Comparison of ENCODE assay signal across 11 cellular contexts in genomic region chr20:49397525-49397924, GRCh38.
DNase-seq lines count a peak whose midpoint lies in the region; ATAC-seq lines count a peak whose summit lies in the region.
"Had no signal": no experiment of that assay in that cellular context is flagged by ENCODE, and none has a peak within 500 bp of the region (broad histone marks: within the 10 kb centered on the region; RNA-seq: fewer than 3 reads in every experiment).

No MANE protein-coding gene starts in this region.

- DNase-seq in AG08395 (ENCODE audit: low spot score) (peak; percentile 74), HS-27A (ENCODE audit: low read depth) (peak; percentile 85), islet precursor cell (peak; percentile 91), NCI-H146 treated with DMSO at 0.1 percent for 48 hours (lab: John Stamatoyannopoulos, UW; ENCODE audit: unreplicated experiment) (no peak), RPMI8226 (no peak)
- no peak for DNase-seq in stimulated activated CD4-positive, alpha-beta T cell treated with anti-CD3 and anti-CD28 coated beads, Interleukin-12 subunit alpha, Interleukin-12 subunit beta, amount 100 ng/mL, for 4 hours
- DNase-seq in activated CD4-positive, alpha-beta memory T cell treated with anti-CD3 and anti-CD28 coated beads, Interleukin-2, amount 10 ng/mL, durations not matched to agents 7 days and 5 days = no peak
- DNase-seq: NCI-H1417 had no signal

- H3K4me1 Mint-ChIP-seq in activated T-helper 17 cell treated with anti-CD3 and anti-CD28 coated beads, Interleukin-2, amount 50 U/mL, for 72 hours = no peaks in the 10 kb centered on the region
- H3K4me1 Mint-ChIP-seq in activated CD4-positive, alpha-beta memory T cell treated with anti-CD3 and anti-CD28 coated beads, Interleukin-2, amount 10 ng/mL, durations not matched to agents 7 days and 5 days = no peaks in the 10 kb centered on the region

- CTCF ChIA-PET in activated CD4-positive, alpha-beta memory T cell treated with anti-CD3 and anti-CD28 coated beads, Interleukin-2, amount 10 ng/mL, durations not matched to agents 7 days and 5 days (lab: Charles Lee) = no interaction called here

- H3K27me3 Mint-ChIP-seq in activated T-helper 17 cell treated with anti-CD3 and anti-CD28 coated beads, Interleukin-2, amount 50 U/mL, for 72 hours = peaks cover 25% of the 10 kb centered on the region
- H3K27me3 Mint-ChIP-seq in activated CD4-positive, alpha-beta memory T cell treated with anti-CD3 and anti-CD28 coated beads, Interleukin-2, amount 10 ng/mL, durations not matched to agents 7 days and 5 days = peaks cover 17% of the 10 kb centered on the region

- POLR2A ChIA-PET in activated CD4-positive, alpha-beta memory T cell treated with anti-CD3 and anti-CD28 coated beads, Interleukin-2, amount 10 ng/mL, durations not matched to agents 7 days and 5 days (lab: Charles Lee) = no interaction called here

- H3K4me3 Mint-ChIP-seq in activated T-helper 17 cell treated with anti-CD3 and anti-CD28 coated beads, Interleukin-2, amount 50 U/mL, for 72 hours = no peak overlapping the region
- H3K4me3 Mint-ChIP-seq in activated CD4-positive, alpha-beta memory T cell treated with anti-CD3 and anti-CD28 coated beads, Interleukin-2, amount 10 ng/mL, durations not matched to agents 7 days and 5 days = no peak overlapping the region
- H3K4me3 Mint-ChIP-seq: dendritic cell treated with granulocyte-macrophage colony-stimulating factor and Interleukin-4, amounts not matched to agents 40 ng/mL and 50 ng/mL, for 4 days; WTC11 had no signal

- no peaks in the 10 kb centered on the region for H3K36me3 Mint-ChIP-seq in activated T-helper 17 cell treated with anti-CD3 and anti-CD28 coated beads, Interleukin-2, amount 50 U/mL, for 72 hours (ENCODE audit: low read depth)
- no peaks in the 10 kb centered on the region for H3K36me3 Mint-ChIP-seq in activated CD4-positive, alpha-beta memory T cell treated with anti-CD3 and anti-CD28 coated beads, Interleukin-2, amount 10 ng/mL, durations not matched to agents 7 days and 5 days (ENCODE audit: low read depth)
- H3K36me3 Mint-ChIP-seq: WTC11 had no signal

- peak; percentile 29 for ATAC-seq in activated T-helper 17 cell treated with anti-CD3 and anti-CD28 coated beads, Interleukin-2, amount 50 U/mL, for 72 hours (replicated peaks)
- ATAC-seq: WTC11 had no signal

- no peak overlapping the region for H3K27ac Mint-ChIP-seq in activated T-helper 17 cell treated with anti-CD3 and anti-CD28 coated beads, Interleukin-2, amount 50 U/mL, for 72 hours
- no peak overlapping the region for H3K27ac Mint-ChIP-seq in activated CD4-positive, alpha-beta memory T cell treated with anti-CD3 and anti-CD28 coated beads, Interleukin-2, amount 10 ng/mL, durations not matched to agents 7 days and 5 days
- H3K27ac Mint-ChIP-seq: dendritic cell treated with granulocyte-macrophage colony-stimulating factor and Interleukin-4, amounts not matched to agents 40 ng/mL and 50 ng/mL, for 4 days; WTC11 had no signal

- H3K9me3 Mint-ChIP-seq in activated T-helper 17 cell treated with anti-CD3 and anti-CD28 coated beads, Interleukin-2, amount 50 U/mL, for 72 hours = no peaks in the 10 kb centered on the region
- H3K9me3 Mint-ChIP-seq in activated CD4-positive, alpha-beta memory T cell treated with anti-CD3 and anti-CD28 coated beads, Interleukin-2, amount 10 ng/mL, durations not matched to agents 7 days and 5 days = no peaks in the 10 kb centered on the region
- H3K9me3 Mint-ChIP-seq: dendritic cell treated with granulocyte-macrophage colony-stimulating factor and Interleukin-4, amounts not matched to agents 40 ng/mL and 50 ng/mL, for 4 days had no signal

Comparison
In these comparisons a context has a peak if more than half of its experiments do, and no peak if none do; other contexts are left out.
1. DNase-seq: peak in AG08395 (single experiment), HS-27A (single experiment) and islet precursor cell (single experiment); none in stimulated activated CD4-positive, alpha-beta T cell treated with anti-CD3 and anti-CD28 coated beads, Interleukin-12 subunit alpha, Interleukin-12 subunit beta, amount 100 ng/mL, for 4 hours (single experiment), NCI-H146 treated with DMSO at 0.1 percent for 48 hours (single experiment), RPMI8226 (single experiment) and activated CD4-positive, alpha-beta memory T cell treated with anti-CD3 and anti-CD28 coated beads, Interleukin-2, amount 10 ng/mL, durations not matched to agents 7 days and 5 days (single experiment).